In genomic region chr17:49190932-49191331, GRCh38 we compare ENCODE assay signal across 11 cellular contexts. TPM values are rescaled to one million over a fixed set of nuclear protein-coding genes. Genes with fewer than 3 reads are reported as not detected.
DNase-seq lines count a peak whose midpoint lies in the region; ATAC-seq, FAIRE-seq and TF ChIP-seq lines count a peak whose summit lies in the region.
"Had no signal": no experiment of that assay in that cellular context is flagged by ENCODE, and none has a peak within 500 bp of the region (broad histone marks: within the 10 kb centered on the region; RNA-seq: fewer than 3 reads in every experiment).

No MANE protein-coding gene starts in this region.

- H3K27ac Mint-ChIP-seq in activated naive CD4-positive, alpha-beta T cell treated with anti-CD3 and anti-CD28 coated beads, Interleukin-2, amount 50 U/mL, for 24 hours = peak overlapping the region; percentile 57
- peak overlapping the region in 5 of 10 donors; percentile 16 to 85 (median 72) for H3K27ac Mint-ChIP-seq in naive thymus-derived CD8-positive, alpha-beta T cell
- no peak overlapping the region for H3K27ac Mint-ChIP-seq in stimulated activated naive B cell treated with anti-CD40 and anti-IgM and Interleukin-4, amounts not matched to agents 10 μg/mL and 1 μg/mL and 100 μg/mL, for 72 hours

- H3K9me3 ChIP-seq in Panc1 (ENCODE audit: control insufficient read depth, insufficient read depth, low read depth, low read length) (no peaks in the 10 kb centered on the region), H1 (ENCODE audit: insufficient read depth in 2 of 2, low read depth in 1 of 2, low read length in 1 of 2) (no peaks in the 10 kb centered on the region), transverse colon (no peaks in the 10 kb centered on the region)
- H3K9me3 ChIP-seq: gastroesophageal sphincter had no signal

- H3K23ac ChIP-seq in H1 (ENCODE audit: insufficient read length) = no peak overlapping the region

- H4K5ac ChIP-seq in H1 (ENCODE audit: insufficient read length, low read depth, low read length) = no peak overlapping the region

- H3K4me2 ChIP-seq in H1 (ENCODE audit: insufficient read depth in 1 of 2, low read depth in 2 of 2, low read length in 2 of 2) = peak overlapping the region in 1 of 2 experiments; percentile 99; a peak in 1 of 4 replicates

- TF ChIP-seq EP300 in H1 (IDR thresholded peaks at IDR 0.05; ENCODE audit: borderline replicate concordance in 1 of 2, low read depth in 2 of 2, low read length in 2 of 2) (no peak), transverse colon (IDR thresholded peaks at IDR 0.05; ENCODE audit: low read depth) (no peak)

- H3K4me1 ChIP-seq in Panc1 (ENCODE audit: control insufficient read depth, insufficient read depth, low read length) = peaks cover 14% of the 10 kb centered on the region
- H3K4me1 ChIP-seq in H1 (replicated peaks in 1 of 4; ENCODE audit: control insufficient read depth in 3 of 4, insufficient read depth in 4 of 4, low read length in 3 of 4) = peaks cover 0 to 3% (median 1%) of the 10 kb centered on the region in 4 experiments; a peak in 1 of 7 replicates
- H3K4me1 ChIP-seq in transverse colon = peaks cover 0 to 21% (median 10%) of the 10 kb centered on the region in 4 donors

- peak overlapping the region in 1 of 2 experiments; percentile 5; a peak in 1 of 4 replicates for H3K4me3 ChIP-seq in Panc1 (ENCODE audit: low read depth in 2 of 2, low read length in 2 of 2)
- no peak overlapping the region for H3K4me3 ChIP-seq in H1 (ENCODE audit: extremely low read depth in 1 of 4, insufficient read depth in 2 of 4, low read depth in 3 of 4, low read length in 4 of 4)
- no peak overlapping the region for H3K4me3 ChIP-seq in transverse colon

- H3K4me1 Mint-ChIP-seq in activated naive CD4-positive, alpha-beta T cell treated with anti-CD3 and anti-CD28 coated beads, Interleukin-2, amount 50 U/mL, for 24 hours = peaks cover 28% of the 10 kb centered on the region
- H3K4me1 Mint-ChIP-seq in naive thymus-derived CD8-positive, alpha-beta T cell = peaks cover 22 to 40% (median 33%) of the 10 kb centered on the region in 4 donors
- peaks cover 29 to 41% of the 10 kb centered on the region in 2 donors for H3K4me1 Mint-ChIP-seq in stimulated activated naive B cell treated with anti-CD40 and anti-IgM and Interleukin-4, amounts not matched to agents 10 μg/mL and 1 μg/mL and 100 μg/mL, for 72 hours

- no peak overlapping the region for H3K9ac ChIP-seq in H1 (replicated peaks in 1 of 4; ENCODE audit: extremely low read depth in 1 of 4, low read depth in 3 of 4, low read length in 3 of 4)

- H3K9me3 Mint-ChIP-seq in activated naive CD4-positive, alpha-beta T cell treated with anti-CD3 and anti-CD28 coated beads, Interleukin-2, amount 50 U/mL, for 24 hours = peaks cover 4% of the 10 kb centered on the region
- peaks cover 0 to 7% (median 0%) of the 10 kb centered on the region in 9 donors for H3K9me3 Mint-ChIP-seq in naive thymus-derived CD8-positive, alpha-beta T cell
- H3K9me3 Mint-ChIP-seq in stimulated activated naive B cell treated with anti-CD40 and anti-IgM and Interleukin-4, amounts not matched to agents 10 μg/mL and 1 μg/mL and 100 μg/mL, for 72 hours = peaks cover 4% of the 10 kb centered on the region in 2 donors

- no peak overlapping the region for H4K91ac ChIP-seq in H1 (replicated peaks; ENCODE audit: insufficient read length, low read length)

- H3K27ac ChIP-seq in Panc1 (ENCODE audit: low read length) (peak overlapping the region; percentile 18; the same call in 1 of the 2 replicates), H1 (ENCODE audit: low read depth, low read length) (no peak overlapping the region), transverse colon (peak overlapping the region in 3 of 4 donors; percentile 88 to 98 (median 97))

- H3K27me3 ChIP-seq in Panc1 (ENCODE audit: control insufficient read depth, insufficient read depth, low read length) (no peaks in the 10 kb centered on the region), H1 (replicated peaks in 1 of 4; ENCODE audit: control insufficient read depth in 3 of 4, extremely low read depth in 1 of 4, insufficient read depth in 3 of 4, low read length in 3 of 4) (no peaks in the 10 kb centered on the region), transverse colon (no peaks in the 10 kb centered on the region)
- H3K27me3 ChIP-seq: gastroesophageal sphincter had no signal

- ATAC-seq in Panc1 = no peak
- ATAC-seq in naive thymus-derived CD8-positive, alpha-beta T cell = no peak
- no peak for ATAC-seq in stimulated activated naive B cell treated with anti-CD40 and anti-IgM and Interleukin-4, amounts not matched to agents 10 μg/mL and 1 μg/mL and 100 μg/mL, for 72 hours (replicated peaks)
- ATAC-seq: gastroesophageal sphincter had no signal

- H2BK5ac ChIP-seq in H1 (ENCODE audit: low read depth, low read length) = no peak overlapping the region; the same call in 1 of the 2 replicates

- no peak overlapping the region for H3K18ac ChIP-seq in H1 (ENCODE audit: extremely low read depth, low read length)

- BruUV-seq in Panc1 (replicated peaks; lab: Mats Ljungman, UMichigan) = no TSS peak

- no peak overlapping the region for H2AFZ ChIP-seq in H1 (ENCODE audit: low read length)

- no peak overlapping the region for H3K14ac ChIP-seq in H1 (ENCODE audit: insufficient read length)

- no peak overlapping the region for H2BK20ac ChIP-seq in H1 (ENCODE audit: low read length)

- H3K4me3 Mint-ChIP-seq in activated naive CD4-positive, alpha-beta T cell treated with anti-CD3 and anti-CD28 coated beads, Interleukin-2, amount 50 U/mL, for 24 hours = no peak overlapping the region
- H3K4me3 Mint-ChIP-seq in naive thymus-derived CD8-positive, alpha-beta T cell = peak overlapping the region in 3 of 10 donors; percentile 19 to 52 (median 28)
- no peak overlapping the region for H3K4me3 Mint-ChIP-seq in stimulated activated naive B cell treated with anti-CD40 and anti-IgM and Interleukin-4, amounts not matched to agents 10 μg/mL and 1 μg/mL and 100 μg/mL, for 72 hours

- POLR2A ChIA-PET in Panc1 (lab: Charles Lee) (interaction anchor here (1.1 kb wide), 1 partner anchor 11 kb away, joined by 4 read pairs; no protein-coding TSS in a partner anchor), H1 (lab: Charles Lee; ENCODE audit: partially characterized antibody) (interaction anchor here (1.4 kb wide), 1 partner anchor 138 kb away, joined by 4 read pairs; no protein-coding TSS in a partner anchor)
- POLR2A ChIA-PET in naive thymus-derived CD8-positive, alpha-beta T cell (lab: Charles Lee) = interaction anchor here (0.6 to 6.3 kb wide), 5 partner anchors 22 to 131 kb away, joined by 3 to 195 read pairs (median 18); partner anchors contain the start of genes ABI3, GNGT2 and PHOSPHO1

- TF ChIP-seq RAD21 in H1 (IDR thresholded peaks at IDR 0.05 in 1 of 2, conservative IDR thresholded peaks at IDR 0.05 in 1 of 2; ENCODE audit: low read depth in 2 of 2, low read length in 2 of 2) = no peak

- H2BK15ac ChIP-seq in H1 (ENCODE audit: low read length) = no peak overlapping the region; the same call in 1 of the 2 replicates

- no peak overlapping the region for H3K56ac ChIP-seq in H1 (replicated peaks; ENCODE audit: insufficient read length, low read depth, low read length)

- 0 out of 2 replicates have a peak overlapping the region, but pooled peaks have one; percentile 39 for H2BK12ac ChIP-seq in H1 (ENCODE audit: low read depth, low read length)

- H4K20me1 ChIP-seq in H1 (replicated peaks in 1 of 2; ENCODE audit: control insufficient read depth in 1 of 2, insufficient read depth in 2 of 2, low read length in 2 of 2) = no peaks in the 10 kb centered on the region

- H3K79me2 ChIP-seq in H1 (ENCODE audit: control insufficient read depth in 1 of 2, insufficient read depth in 2 of 2, low read length in 2 of 2) = no peaks in the 10 kb centered on the region

- peaks cover under 1% of the 10 kb centered on the region for H3K36me3 Mint-ChIP-seq in activated naive CD4-positive, alpha-beta T cell treated with anti-CD3 and anti-CD28 coated beads, Interleukin-2, amount 50 U/mL, for 24 hours
- H3K36me3 Mint-ChIP-seq in naive thymus-derived CD8-positive, alpha-beta T cell = peaks cover 3 to 7% (median 4%) of the 10 kb centered on the region in 3 donors
- H3K36me3 Mint-ChIP-seq in stimulated activated naive B cell treated with anti-CD40 and anti-IgM and Interleukin-4, amounts not matched to agents 10 μg/mL and 1 μg/mL and 100 μg/mL, for 72 hours = peaks cover 10 to 12% of the 10 kb centered on the region in 2 donors

- TF ChIP-seq CTCF in Panc1 (IDR thresholded peaks at IDR 0.05) (no peak), H1 (IDR thresholded peaks at IDR 0.05; ENCODE audit: control extremely low read depth in 1 of 3, insufficient read depth in 1 of 3, low read depth in 1 of 3, low read length in 3 of 3) (no peak), transverse colon (IDR thresholded peaks at IDR 0.05) (no peak)

- H3K36me3 ChIP-seq in Panc1 (ENCODE audit: control insufficient read depth, insufficient read depth, low read length) (no peaks in the 10 kb centered on the region), H1 (ENCODE audit: control insufficient read depth in 2 of 4, insufficient read depth in 4 of 4, low read length in 3 of 4) (no peaks in the 10 kb centered on the region), transverse colon (no peaks in the 10 kb centered on the region)
- H3K36me3 ChIP-seq: gastroesophageal sphincter had no signal

- CTCF ChIA-PET in Panc1 (lab: Charles Lee) (interaction anchor here (0.6 to 1.2 kb wide), 2 partner anchors 11 to 207 kb away, joined by 3 to 5 read pairs; no protein-coding TSS in a partner anchor), H1 (lab: Charles Lee; ENCODE audit: partially characterized antibody) (interaction anchor here (0.8 to 2.6 kb wide), 7 partner anchors 9 to 100 kb away, joined by 3 to 16 read pairs (median 5); no protein-coding TSS in a partner anchor)

- H3K23me2 ChIP-seq in H1 (ENCODE audit: low read depth, low read length) = peaks cover 13% of the 10 kb centered on the region

- FAIRE-seq in H1 (lab: Jason Lieb, UNC) = no peak

- TF ChIP-seq POLR2A in H1 (IDR thresholded peaks at IDR 0.05; ENCODE audit: control extremely low read depth in 1 of 2, low read depth in 2 of 2, low read length in 2 of 2) (no peak), transverse colon (IDR thresholded peaks at IDR 0.05) (no peak)

- no peak for DNase-seq in activated naive CD4-positive, alpha-beta T cell treated with Interleukin-2 at 50 U/mL for 16 hours
- DNase-seq in Panc1 (ENCODE audit: low read depth, low spot score) (no peak), H1 (ENCODE audit: low read depth in 1 of 2, low spot score in 2 of 2) (no peak), transverse colon (no peak)
- DNase-seq in naive thymus-derived CD8-positive, alpha-beta T cell = no peak
- DNase-seq in stimulated activated naive B cell treated with anti-CD40 and anti-IgM and Interleukin-4, amounts not matched to agents 10 μg/mL and 1 μg/mL and 100 μg/mL, for 72 hours = no peak
- no peak for DNase-seq in stimulated activated CD8-positive, alpha-beta memory T cell treated with anti-CD3 and anti-CD28 coated beads, Interleukin-4, amount 100 ng/mL, for 48 hours
- DNase-seq: activated naive CD4-positive, alpha-beta T cell treated with anti-CD3 and anti-CD28 coated beads for 36 hours; occipital lobe had no signal

- in situ Hi-C loops in Panc1 (cut with HindIII; ENCODE audit: low pct_unique_long_range_greater_than_20kb, low sequenced_read_pairs) (no loop called here), transverse colon (cut with MboI; ENCODE audit: low pct_ligation_motif_present in 1 of 4, low pct_unique_long_range_greater_than_20kb in 1 of 4, low sequenced_read_pairs in 3 of 4) (no loop called here)

- no peak overlapping the region for H2AK5ac ChIP-seq in H1 (ENCODE audit: low read depth, low read length)

- no peaks in the 10 kb centered on the region for H3K27me3 Mint-ChIP-seq in activated naive CD4-positive, alpha-beta T cell treated with anti-CD3 and anti-CD28 coated beads, Interleukin-2, amount 50 U/mL, for 24 hours
- H3K27me3 Mint-ChIP-seq in naive thymus-derived CD8-positive, alpha-beta T cell = peaks cover 0 to 8% (median 0%) of the 10 kb centered on the region in 5 donors
- peaks cover 7 to 8% of the 10 kb centered on the region in 2 donors for H3K27me3 Mint-ChIP-seq in stimulated activated naive B cell treated with anti-CD40 and anti-IgM and Interleukin-4, amounts not matched to agents 10 μg/mL and 1 μg/mL and 100 μg/mL, for 72 hours

- WGBS in H1 (ENCODE audit: extremely low coverage in 1 of 2, insufficient coverage in 1 of 2, insufficient read length in 1 of 2, insufficient replicate concordance in 2 of 2, low coverage in 1 of 2, low lambda C conversion rate in 2 of 2, missing lambda C conversion rate in 1 of 2), 2 experiments = 69% methylated on average over 4 of the region's 4 CpGs; no CpG with 5 or more reads in 1 of the 2 experiments
- WGBS in transverse colon (ENCODE audit: low coverage in 1 of 2), 2 donors = 45 to 57% methylated on average over 1 to 4 of the region's 4 CpGs

- no peak overlapping the region for H4K8ac ChIP-seq in H1 (ENCODE audit: extremely low read depth, insufficient read depth, low read length)

- no peaks in the 10 kb centered on the region for H3K79me1 ChIP-seq in H1 (ENCODE audit: low read depth, low read length)

- intact Hi-C loops in Panc1 (cut with micrococcal nuclease; ENCODE audit: unreplicated experiment) (no loop called here), transverse colon (cut with DNase I; ENCODE audit: low total_unique reads) (no loop called here)

- H3K4ac ChIP-seq in H1 (replicated peaks; ENCODE audit: insufficient read length, low read depth, low read length) = no peak overlapping the region

- H2BK120ac ChIP-seq in H1 (replicated peaks; ENCODE audit: low read depth, low read length) = no peak overlapping the region

RNA-seq across cellular contexts. Expression of gene GNGT2, which starts 19.4 kb away (rescaled TPM):
- total RNA-seq in Panc1 (2021; ENCODE audit: unreplicated experiment) (not detected), transverse colon (1 to 10 TPM in 1 of 4 donors, under 1 TPM in 1, not detected in 2; 0.68 to 4.0 TPM)
- not detected for polyA plus RNA-seq in Panc1 (2012; ENCODE audit: insufficient read length)
- total RNA-seq in H1 (2021; fragmentation: NEBNext Ultra II Directional; extraction: Animal tissue kit (Norgen Biotek cat#: 25700)) = 0.73 and 1.4 TPM in 2 replicates
- polyA plus RNA-seq in H1 (2011; rRNA removed) = 1.3 and 1.7 TPM in 2 replicates
- polyA plus RNA-seq in H1 (2011; cell fraction: cytosol; rRNA removed) = 1.5 TPM
- 0.39 TPM for polyA plus RNA-seq in H1 (2011; cell fraction: nucleus; rRNA removed)
- 1.1 to 1.6 TPM (median 1.3 TPM) in 4 replicates for polyA plus RNA-seq in H1 (2012, experiment 1 of 2)
- polyA plus RNA-seq in H1 (2012, experiment 2 of 2) = 1.9 TPM
- polyA plus RNA-seq in H1 (2013, experiment 1 of 2) = 1.0 TPM
- polyA plus RNA-seq in H1 (2013, experiment 2 of 2) = 1.0 TPM
- polyA minus RNA-seq in H1 (2011; rRNA and poly(A)+ RNA removed) = 1.8 and 2.0 TPM in 2 replicates
- polyA minus RNA-seq in H1 (2011; cell fraction: cytosol; rRNA and poly(A)+ RNA removed) = not detected
- 1.00 TPM for polyA minus RNA-seq in H1 (2011; cell fraction: nucleus; rRNA and poly(A)+ RNA removed)
- 1 to 10 TPM; 4.7 to 7.0 TPM for total RNA-seq in naive thymus-derived CD8-positive, alpha-beta T cell
- 10 to 100 TPM; 14.7 to 25.8 (median 17.1) TPM for polyA plus RNA-seq in naive thymus-derived CD8-positive, alpha-beta T cell

RNA-seq across cellular contexts. Expression of gene ABI3, which starts 19.6 kb away (rescaled TPM):
- total RNA-seq in Panc1 (2021; ENCODE audit: unreplicated experiment) = not detected
- polyA plus RNA-seq in Panc1 (2012; ENCODE audit: insufficient read length) = not detected
- total RNA-seq in H1 (2021; fragmentation: NEBNext Ultra II Directional; extraction: Animal tissue kit (Norgen Biotek cat#: 25700)) = 1.1 and 1.3 TPM in 2 replicates
- 2.5 and 3.6 TPM in 2 replicates for polyA plus RNA-seq in H1 (2011; rRNA removed)
- 2.1 TPM for polyA plus RNA-seq in H1 (2011; cell fraction: cytosol; rRNA removed)
- 2.9 TPM for polyA plus RNA-seq in H1 (2011; cell fraction: nucleus; rRNA removed)
- polyA plus RNA-seq in H1 (2012, experiment 1 of 2) = 0.54 to 1.8 TPM (median 1.5 TPM) in 4 replicates
- 1.7 TPM for polyA plus RNA-seq in H1 (2012, experiment 2 of 2)
- 1.4 TPM for polyA plus RNA-seq in H1 (2013, experiment 1 of 2)
- 1.4 TPM for polyA plus RNA-seq in H1 (2013, experiment 2 of 2)
- 1.3 and 3.8 TPM in 2 replicates for polyA minus RNA-seq in H1 (2011; rRNA and poly(A)+ RNA removed)
- 2.5 TPM for polyA minus RNA-seq in H1 (2011; cell fraction: cytosol; rRNA and poly(A)+ RNA removed)
- polyA minus RNA-seq in H1 (2011; cell fraction: nucleus; rRNA and poly(A)+ RNA removed) = 4.5 TPM
- 1 to 10 TPM in 3 of 4 donors, under 1 TPM in 1; 0.60 to 7.6 (median 5.9) TPM for total RNA-seq in transverse colon
- 10 to 100 TPM; 16.6 to 16.9 TPM for total RNA-seq in naive thymus-derived CD8-positive, alpha-beta T cell
- 10 to 100 TPM; 27.7 to 50.7 (median 48.4) TPM for polyA plus RNA-seq in naive thymus-derived CD8-positive, alpha-beta T cell

RNA-seq across cellular contexts. Expression of gene PHOSPHO1, which starts 39.7 kb away (rescaled TPM):
- 0.54 TPM for total RNA-seq in Panc1 (2021; ENCODE audit: unreplicated experiment)
- 0.34 TPM for polyA plus RNA-seq in Panc1 (2012; ENCODE audit: insufficient read length)
- 0.34 and 0.73 TPM in 2 replicates for total RNA-seq in H1 (2021; fragmentation: NEBNext Ultra II Directional; extraction: Animal tissue kit (Norgen Biotek cat#: 25700))
- polyA plus RNA-seq in H1 (2011; rRNA removed) = 0.45 and 1.2 TPM in 2 replicates
- polyA plus RNA-seq in H1 (2011; cell fraction: cytosol; rRNA removed) = 0.49 TPM
- polyA plus RNA-seq in H1 (2011; cell fraction: nucleus; rRNA removed) = 1.3 TPM
- polyA plus RNA-seq in H1 (2012, experiment 1 of 2) = 0.32 to 0.56 TPM (median 0.43 TPM) in 4 replicates
- 0.88 TPM for polyA plus RNA-seq in H1 (2012, experiment 2 of 2)
- 0.57 TPM for polyA plus RNA-seq in H1 (2013, experiment 1 of 2)
- 0.61 TPM for polyA plus RNA-seq in H1 (2013, experiment 2 of 2)
- polyA minus RNA-seq in H1 (2011; rRNA and poly(A)+ RNA removed) = 0.39 and 0.73 TPM in 2 replicates
- polyA minus RNA-seq in H1 (2011; cell fraction: cytosol; rRNA and poly(A)+ RNA removed) = 1.4 TPM
- polyA minus RNA-seq in H1 (2011; cell fraction: nucleus; rRNA and poly(A)+ RNA removed) = 1.8 TPM
- not detected for total RNA-seq in transverse colon
- not detected for total RNA-seq in naive thymus-derived CD8-positive, alpha-beta T cell
- under 1 TPM; 0.25 to 0.62 (median 0.35) TPM for polyA plus RNA-seq in naive thymus-derived CD8-positive, alpha-beta T cell
- total RNA-seq: activated naive CD4-positive, alpha-beta T cell treated with anti-CD3 and anti-CD28 coated beads for 36 hours had no signal

RNA-seq across cellular contexts. Expression of gene B4GALNT2, which starts 58.4 kb away (rescaled TPM):
- total RNA-seq in Panc1 (2021; ENCODE audit: unreplicated experiment) (not detected), transverse colon (10 to 100 TPM; 19.8 to 75.9 (median 47.3) TPM)
- 0.05 TPM for polyA plus RNA-seq in Panc1 (2012; ENCODE audit: insufficient read length)
- 0.04 TPM in 1 of 2 replicates, not detected in the other for total RNA-seq in H1 (2021; fragmentation: NEBNext Ultra II Directional; extraction: Animal tissue kit (Norgen Biotek cat#: 25700))
- polyA plus RNA-seq in H1 (2011; rRNA removed) = not detected in 2 replicates
- not detected for polyA plus RNA-seq in H1 (2011; cell fraction: cytosol; rRNA removed)
- polyA plus RNA-seq in H1 (2011; cell fraction: nucleus; rRNA removed) = 0.01 TPM
- not detected in 4 replicates for polyA plus RNA-seq in H1 (2012, experiment 1 of 2)
- not detected for polyA plus RNA-seq in H1 (2012, experiment 2 of 2)
- 0.04 TPM for polyA plus RNA-seq in H1 (2013, experiment 1 of 2)
- not detected for polyA plus RNA-seq in H1 (2013, experiment 2 of 2)
- not detected in 2 replicates for polyA minus RNA-seq in H1 (2011; rRNA and poly(A)+ RNA removed)
- polyA minus RNA-seq in H1 (2011; cell fraction: cytosol; rRNA and poly(A)+ RNA removed) = not detected
- polyA minus RNA-seq in H1 (2011; cell fraction: nucleus; rRNA and poly(A)+ RNA removed) = not detected
- total RNA-seq in naive thymus-derived CD8-positive, alpha-beta T cell = under 1 TPM in 1 of 2 experiments, not detected in 1; 0.05 TPM
- not detected for polyA plus RNA-seq in naive thymus-derived CD8-positive, alpha-beta T cell
- total RNA-seq: gastroesophageal sphincter, occipital lobe had no signal
